9 cellular contexts compared by ENCODE assay signal in genomic region chr19:40893112-40893511, GRCh38. TPM values are rescaled to one million over a fixed set of nuclear protein-coding genes. Genes with fewer than 3 reads are reported as not detected.
"Had no signal": no experiment of that assay in that cellular context is flagged by ENCODE, and none has a peak within 500 bp of the region (broad histone marks: within the 10 kb centered on the region; RNA-seq: fewer than 3 reads in every experiment).

No MANE protein-coding gene starts in this region.

- H3K4me3 Mint-ChIP-seq: IgD-negative memory B cell had no signal

- ATAC-seq: HepG2 had no signal

- H3K36me3 Mint-ChIP-seq: IgD-negative memory B cell had no signal

- FAIRE-seq: HepG2, HTR-8/SVneo had no signal

- DNase-seq: IMR-90, KBM-7, KG1 had no signal

- H3K27ac ChIP-seq: HL-60 had no signal

RNA-seq across cellular contexts. Expression of gene CYP2A7, which starts 11.1 kb away (rescaled TPM):
- total RNA-seq: HepG2, HT-29, HT1080, IMR-90 had no signal
- polyA plus RNA-seq: HepG2, IgD-negative memory B cell, IMR-90 had no signal

RNA-seq across cellular contexts. Expression of gene CYP2A6, which starts 42.9 kb away (rescaled TPM):
- total RNA-seq: HepG2, HT-29, HT1080, IMR-90 had no signal
- polyA plus RNA-seq: HepG2, IgD-negative memory B cell, IMR-90 had no signal
